ENCODE assay signal across 21 cellular contexts in the genomic region with DNA sequence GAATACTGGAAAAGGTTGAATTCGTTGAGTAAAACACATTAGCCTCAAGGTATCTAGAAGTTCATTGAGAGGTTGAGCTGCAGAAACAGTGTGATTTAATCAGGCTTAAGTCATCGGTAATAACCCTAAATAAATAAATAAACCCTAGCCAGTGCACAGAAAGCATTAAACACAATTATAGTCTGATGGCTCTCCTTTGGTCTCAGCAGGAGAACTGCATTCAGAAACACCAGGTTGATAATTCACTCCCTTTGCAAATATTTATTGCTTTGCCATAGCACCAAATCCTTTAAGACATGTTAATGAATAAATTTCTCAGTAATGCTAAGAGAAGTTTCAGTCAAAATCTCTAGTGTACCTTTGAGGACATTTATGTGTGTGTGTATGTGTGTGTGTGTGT. TPM values are rescaled to one million over a fixed set of nuclear protein-coding genes. Genes with fewer than 3 reads are reported as not detected.
DNase-seq lines count a peak whose midpoint lies in the region; ATAC-seq and TF ChIP-seq lines count a peak whose summit lies in the region.
"Had no signal": no experiment of that assay in that cellular context is flagged by ENCODE, and none has a peak within 500 bp of the region (broad histone marks: within the 10 kb centered on the region; RNA-seq: fewer than 3 reads in every experiment).

No MANE protein-coding gene starts in this region.

- peaks cover 100% of the 10 kb centered on the region for H3K4me1 Mint-ChIP-seq in brain
- H3K4me1 Mint-ChIP-seq: IgD-negative memory B cell, T-cell had no signal

- no peaks in the 10 kb centered on the region; the same call in 1 of the 2 replicates for H3K9me3 ChIP-seq in IMR-90 (ENCODE audit: control insufficient read depth, insufficient read depth, low read length)
- H3K9me3 ChIP-seq: BE2C, HAP-1, Peyer's patch, SJCRH30 had no signal

- no peak overlapping the region for H4K5ac ChIP-seq in IMR-90 (ENCODE audit: low read depth, low read length)

- H3K27ac Mint-ChIP-seq in brain: peak overlapping the region in 4 of 5 experiments; percentile 7 to 88 (median 33)
- H3K27ac Mint-ChIP-seq: GM23338, IgD-negative memory B cell, T-cell had no signal

- no peak overlapping the region for H3K4me3 ChIP-seq in IMR-90 (ENCODE audit: insufficient read depth, low read depth, low read length)
- H3K4me3 ChIP-seq: GM23338, HAP-1, Peyer's patch, SJCRH30 had no signal

- H4K91ac ChIP-seq in IMR-90 (ENCODE audit: insufficient read depth, low read depth, low read length): no peak overlapping the region

- peaks cover 3% of the 10 kb centered on the region for H3K27me3 Mint-ChIP-seq in brain

- CTCF ChIA-PET in IMR-90 (lab: Yijun Ruan, JAX): no interaction called here

- peak overlapping the region in 4 of 5 experiments; percentile 19 to 62 (median 46) for H3K4me3 Mint-ChIP-seq in brain
- H3K4me3 Mint-ChIP-seq: GM23338, IgD-negative memory B cell, T-cell had no signal

- no peak for TF ChIP-seq POLR2A in IMR-90 (IDR thresholded peaks at IDR 0.05; ENCODE audit: low read depth, low read length)

- H3K36me3 ChIP-seq in IMR-90 (ENCODE audit: control insufficient read depth, insufficient read depth, low read length): no peaks in the 10 kb centered on the region
- H3K36me3 ChIP-seq: BE2C, HAP-1, Peyer's patch had no signal

- no peak overlapping the region for H2AFZ ChIP-seq in IMR-90 (replicated peaks; ENCODE audit: low read length, poor library complexity)
- H2AFZ ChIP-seq: GM23338 had no signal

- no peak for DNase-seq in IMR-90
- peak; percentile 35 for DNase-seq in NCI-H2227 (lab: John Stamatoyannopoulos, UW; ENCODE audit: unreplicated experiment)
- DNase-seq in renal cortical epithelial cell (ENCODE audit: low read depth): peak; percentile 74
- no peak for DNase-seq in stimulated activated naive CD4-positive, alpha-beta T cell treated with Interleukin-2 at 50 U/mL for 16 hours (lab: John Stamatoyannopoulos, UW)
- DNase-seq in NOMO-1 (lab: John Stamatoyannopoulos, UW; ENCODE audit: unreplicated experiment in 2 of 2): no peak
- DNase-seq: BE2C, Calu3, GDM1, NCI-H1105, NCI-H187, NCI-H2107, NCI-H226, Peyer's patch, SJCRH30, T-cell had no signal

- POLR2A ChIA-PET in IMR-90 (lab: Charles Lee; ENCODE audit: unreplicated experiment): no interaction called here

- no peak overlapping the region for H3K56ac ChIP-seq in IMR-90 (ENCODE audit: extremely low read depth, insufficient read depth, low read length)

- H3K4ac ChIP-seq in IMR-90 (ENCODE audit: low read depth, low read length): no peak overlapping the region

- in situ Hi-C loops in IMR-90 (cut with MboI; ENCODE audit: low sequenced_read_pairs): no loop called here

- H2BK5ac ChIP-seq in IMR-90 (ENCODE audit: low read depth, low read length, poor library complexity, severe bottlenecking): peak overlapping the region; percentile 19

- H2BK15ac ChIP-seq in IMR-90 (ENCODE audit: low read depth, low read length): no peak overlapping the region

- H3K14ac ChIP-seq in IMR-90 (replicated peaks; ENCODE audit: low read depth, low read length): no peak overlapping the region

- H2AK9ac ChIP-seq in IMR-90 (replicated peaks; ENCODE audit: low read depth, low read length, poor library complexity): no peak overlapping the region

- no peak overlapping the region for H2BK120ac ChIP-seq in IMR-90 (ENCODE audit: low read depth, low read length)

- H3K36me3 Mint-ChIP-seq in brain: peaks cover 79% of the 10 kb centered on the region
- H3K36me3 Mint-ChIP-seq: IgD-negative memory B cell, T-cell had no signal

- H3K9me3 Mint-ChIP-seq in brain: no peaks in the 10 kb centered on the region
- H3K9me3 Mint-ChIP-seq: GM23338, IgD-negative memory B cell, T-cell had no signal

- no peaks in the 10 kb centered on the region for H3K4me1 ChIP-seq in IMR-90 (ENCODE audit: control insufficient read depth, insufficient read depth, low read length)
- H3K4me1 ChIP-seq: BE2C, HAP-1, Peyer's patch had no signal

- H3K27ac ChIP-seq in IMR-90 (ENCODE audit: insufficient read depth, low read length): no peak overlapping the region
- H3K27ac ChIP-seq: Peyer's patch, SJCRH30 had no signal

- H3K4me2 ChIP-seq in IMR-90 (ENCODE audit: low read depth, low read length): no peak overlapping the region
- H3K4me2 ChIP-seq: GM23338 had no signal

- no peak overlapping the region for H2AK5ac ChIP-seq in IMR-90 (ENCODE audit: low read depth, low read length)

- whole genome bisulfite sequencing in IMR-90 (ENCODE audit: extremely low coverage in 2 of 2, insufficient read length in 1 of 2), 2 experiments: no CpG with 5 or more reads among the region's 2 CpGs

- no peak overlapping the region for H3K23ac ChIP-seq in IMR-90 (ENCODE audit: low read depth, low read length)

- no peaks in the 10 kb centered on the region; the same call in 1 of the 2 replicates for H3K27me3 ChIP-seq in IMR-90 (ENCODE audit: control insufficient read depth, insufficient read depth, low read length)
- H3K27me3 ChIP-seq: BE2C, Peyer's patch, SJCRH30 had no signal

- intact Hi-C loops in IMR-90 (cut with micrococcal nuclease): no loop called here

- no peak for TF ChIP-seq RAD21 in IMR-90 (IDR thresholded peaks at IDR 0.05; ENCODE audit: low read length)

- H3K9ac ChIP-seq in IMR-90 (ENCODE audit: low read depth, low read length): no peak overlapping the region

- H4K20me1 ChIP-seq in IMR-90 (ENCODE audit: insufficient read depth, low read length): no peaks in the 10 kb centered on the region

- H3K79me1 ChIP-seq in IMR-90 (ENCODE audit: low read depth in 1 of 2, low read length in 2 of 2): no peaks in the 10 kb centered on the region

- H4K8ac ChIP-seq in IMR-90 (ENCODE audit: low read depth in 2 of 2, low read length in 2 of 2): no peak overlapping the region

- TF ChIP-seq CTCF in IMR-90 (conservative IDR thresholded peaks at IDR 0.05; ENCODE audit: low read depth, low read length): no peak
- no peak for TF ChIP-seq CTCF in brain (conservative IDR thresholded peaks at IDR 0.05)

- H3K18ac ChIP-seq in IMR-90 (ENCODE audit: low read depth, low read length): no peak overlapping the region

- no TSS peak for BruUV-seq in IMR-90 (replicated peaks; lab: Mats Ljungman, UMichigan)

- dilution Hi-C loops in IMR-90 (cut with HindIII; ENCODE audit: low sequenced_read_pairs, unreplicated experiment): no loop called here

- no peak overlapping the region for H2BK20ac ChIP-seq in IMR-90 (ENCODE audit: low read depth, low read length)

- ATAC-seq in IMR-90 (ENCODE audit: low read depth) (no peak), HG03135 (IDR thresholded peaks at IDR 0.05; ENCODE audit: unreplicated experiment) (no peak)
- ATAC-seq: GM23338, T-cell had no signal

- H3K9me1 ChIP-seq in IMR-90 (ENCODE audit: insufficient read depth, low read length): no peaks in the 10 kb centered on the region

TF ChIP-seq in IMR-90, 13 proteins besides CTCF, POLR2A, EP300 and RAD21:
- TF ChIP-seq NFE2L2 (IDR thresholded peaks at IDR 0.05; ENCODE audit: low read depth, low read length) (no peak), MAZ (IDR thresholded peaks at IDR 0.05; ENCODE audit: borderline replicate concordance, low read depth, low read length) (no peak), ELK1 (IDR thresholded peaks at IDR 0.05; ENCODE audit: borderline replicate concordance, low read depth, low read length) (no peak), BHLHE40 (IDR thresholded peaks at IDR 0.05; ENCODE audit: low read depth, low read length) (no peak), RFX5 (IDR thresholded peaks at IDR 0.05; ENCODE audit: low read depth, low read length) (no peak), CHD1 (IDR thresholded peaks at IDR 0.05; ENCODE audit: low read depth, low read length) (no peak), MAFK (IDR thresholded peaks at IDR 0.05; ENCODE audit: low read depth, low read length) (no peak), CEBPB (IDR thresholded peaks at IDR 0.05; ENCODE audit: low read depth, low read length) (no peak), MXI1 (IDR thresholded peaks at IDR 0.05; ENCODE audit: borderline replicate concordance, low read depth, low read length) (no peak), FOS (IDR thresholded peaks at IDR 0.05; ENCODE audit: low read depth, low read length) (no peak)
TF ChIP-seq in IMR-90: peak in this region for 0.

RNA-seq across cellular contexts. Expression of gene DCX, which starts 9.6 kb away (rescaled TPM):
- total RNA-seq in IMR-90 (2012; rRNA removed) (not detected in 2 replicates), renal cortical epithelial cell (under 0.01 TPM in 1 of 2 replicates, not detected in the other)
- polyA plus RNA-seq in IMR-90 (2012; rRNA removed) (not detected in 2 replicates), brain (ENCODE audit: insufficient read depth, low read depth, low replicate concordance) (19.2 TPM)
- polyA plus RNA-seq in IMR-90 (2012; cell fraction: cytosol; rRNA removed): not detected in 2 replicates
- polyA plus RNA-seq in IMR-90 (2012; cell fraction: nucleus; rRNA removed; ENCODE audit: low replicate concordance): not detected in 2 replicates
- total RNA-seq: A673, Calu3, Peyer's patch, T-cell had no signal
- polyA plus RNA-seq: IgD-negative memory B cell had no signal

Comparison
In these comparisons a context has a peak if more than half of its experiments do, and no peak if none do; other contexts are left out.
1. DNase-seq: peak in NCI-H2227 (single experiment) and renal cortical epithelial cell (single experiment); none in IMR-90 (single experiment), stimulated activated naive CD4-positive, alpha-beta T cell treated with Interleukin-2 at 50 U/mL for 16 hours (single experiment) and NOMO-1 (0 of 2).